ENCODE assay signal across 8 cellular contexts in genomic region chr10:62183442-62183841, GRCh38.
DNase-seq lines count a peak whose midpoint lies in the region; ATAC-seq and TF ChIP-seq lines count a peak whose summit lies in the region.

No MANE protein-coding gene starts in this region.

- DNase-seq in activated naive CD4-positive, alpha-beta T cell treated with Interleukin-2 at 50 U/mL for 16 hours, result peak; percentile 15
- DNase-seq in activated naive CD4-positive, alpha-beta T cell treated with anti-CD3 and anti-CD28 coated beads, Interleukin-2, amount 50 U/mL, for 16 hours, result no peak
- DNase-seq in T-helper 2 cell, result peak in 3 of 5 experiments; percentile 9 to 97 (median 73)
- DNase-seq in stimulated activated naive CD8-positive, alpha-beta T cell treated with anti-CD3 and anti-CD28 coated beads, Interleukin-15, Interleukin-2, amounts not matched to agents 100 U/mL and 50 U/mL, for 24 hours, result no peak
- no peak for DNase-seq in SHP77 treated with DMSO at 0.1 percent for 48 hours (lab: John Stamatoyannopoulos, UW)
- no peak for DNase-seq in SK-N-DZ (ENCODE audit: low spot score)
- no peak for DNase-seq in coronary artery (ENCODE audit: low spot score)

- H3K27ac ChIP-seq in coronary artery, result no peak overlapping the region

- H3K4me3 ChIP-seq in coronary artery, result no peak overlapping the region

- ATAC-seq in HG02852 (IDR thresholded peaks at IDR 0.05; ENCODE audit: unreplicated experiment), result peak; percentile 83
- ATAC-seq in stimulated activated naive CD8-positive, alpha-beta T cell treated with anti-CD3 and anti-CD28 coated beads, Interleukin-15, Interleukin-2, amounts not matched to agents 100 U/mL and 50 U/mL, for 24 hours, result peak; percentile 59

- no peak for TF ChIP-seq CTCF in coronary artery (IDR thresholded peaks at IDR 0.05)

Comparison
In these comparisons a context has a peak if more than half of its experiments do, and no peak if none do; other contexts are left out.
1. DNase-seq: peak in activated naive CD4-positive, alpha-beta T cell treated with Interleukin-2 at 50 U/mL for 16 hours (single experiment) and T-helper 2 cell (3 of 5); none in activated naive CD4-positive, alpha-beta T cell treated with anti-CD3 and anti-CD28 coated beads, Interleukin-2, amount 50 U/mL, for 16 hours (single experiment), stimulated activated naive CD8-positive, alpha-beta T cell treated with anti-CD3 and anti-CD28 coated beads, Interleukin-15, Interleukin-2, amounts not matched to agents 100 U/mL and 50 U/mL, for 24 hours (single experiment), SHP77 treated with DMSO at 0.1 percent for 48 hours (single experiment), SK-N-DZ (single experiment) and coronary artery (single experiment).